12 cellular contexts compared by ENCODE assay signal in genomic region chr10:29725133-29725720, GRCh38.
A peak's percentile ranks its signal among the peaks of the same experiment; 100 is the strongest.
DNase-seq lines count a peak whose midpoint lies in the region; ATAC-seq, FAIRE-seq and TF ChIP-seq lines count a peak whose summit lies in the region.
"Had no signal": no experiment of that assay in that cellular context is flagged by ENCODE, and none has a peak within 500 bp of the region (broad histone marks: within the 10 kb centered on the region; RNA-seq: fewer than 3 reads in every experiment).

No MANE protein-coding gene starts in this region.

- peaks cover 5% of the 10 kb centered on the region for H3K9me3 Mint-ChIP-seq in activated CD8-positive, alpha-beta T cell treated with anti-CD3 and anti-CD28 coated beads for 36 hours
- H3K9me3 Mint-ChIP-seq: natural killer cell treated with Interleukin-12 subunit alpha and Interleukin-12 subunit beta and Interleukin-15 and Interleukin-18, amount 100 ng/mL, for 72 hours had no signal

- TF ChIP-seq POLR2A in testis (IDR thresholded peaks at IDR 0.05) = no peak

- H3K4me3 Mint-ChIP-seq in activated CD8-positive, alpha-beta T cell treated with anti-CD3 and anti-CD28 coated beads for 36 hours = no peak overlapping the region
- H3K4me3 Mint-ChIP-seq: natural killer cell treated with Interleukin-12 subunit alpha and Interleukin-12 subunit beta and Interleukin-15 and Interleukin-18, amount 100 ng/mL, for 72 hours had no signal

- H3K27me3 Mint-ChIP-seq in activated CD8-positive, alpha-beta T cell treated with anti-CD3 and anti-CD28 coated beads for 36 hours = no peaks in the 10 kb centered on the region
- H3K27me3 Mint-ChIP-seq: natural killer cell treated with Interleukin-12 subunit alpha and Interleukin-12 subunit beta and Interleukin-15 and Interleukin-18, amount 100 ng/mL, for 72 hours had no signal

- H3K36me3 Mint-ChIP-seq in activated CD8-positive, alpha-beta T cell treated with anti-CD3 and anti-CD28 coated beads for 36 hours (ENCODE audit: low read depth) = peaks cover 7% of the 10 kb centered on the region
- H3K36me3 Mint-ChIP-seq: natural killer cell treated with Interleukin-12 subunit alpha and Interleukin-12 subunit beta and Interleukin-15 and Interleukin-18, amount 100 ng/mL, for 72 hours had no signal

- peak overlapping the region in 1 of 2 donors; percentile 55 for H3K27ac ChIP-seq in testis
- H3K27ac ChIP-seq: VCaP had no signal

- H3K36me3 ChIP-seq in testis (ENCODE audit: low read depth, missing control alignments) = no peaks in the 10 kb centered on the region

- DNase-seq in HTR-8/SVneo (ENCODE audit: insufficient read length, low spot score) (no peak), amniotic epithelial cell (ENCODE audit: low read depth) (peak; percentile 46), islet precursor cell (peak; percentile 87), testis (peak; percentile 54), NCI-H2081 (lab: John Stamatoyannopoulos, UW) (no peak), NCI-H1092 treated with DMSO at 0.1 percent for 48 hours (lab: John Stamatoyannopoulos, UW) (no peak)
- DNase-seq in activated CD8-positive, alpha-beta T cell treated with anti-CD3 and anti-CD28 coated beads for 36 hours = no peak
- no peak for DNase-seq in stimulated activated CD4-positive, alpha-beta T cell treated with anti-CD3 and anti-CD28 coated beads, Interleukin-2, amount 100 ng/mL, for 24 hours
- DNase-seq: activated gamma-delta T cell, NCI-H2171 treated with DMSO at 0.1 percent for 48 hours had no signal

- H3K9me3 ChIP-seq in testis = no peaks in the 10 kb centered on the region

- H3K27ac Mint-ChIP-seq in activated CD8-positive, alpha-beta T cell treated with anti-CD3 and anti-CD28 coated beads for 36 hours = no peak overlapping the region
- H3K27ac Mint-ChIP-seq: natural killer cell treated with Interleukin-12 subunit alpha and Interleukin-12 subunit beta and Interleukin-15 and Interleukin-18, amount 100 ng/mL, for 72 hours had no signal

- TF ChIP-seq CTCF in testis (IDR thresholded peaks at IDR 0.05) = no peak
- TF ChIP-seq CTCF in activated CD8-positive, alpha-beta T cell treated with anti-CD3 and anti-CD28 coated beads for 36 hours (IDR thresholded peaks at IDR 0.05) = no peak

- FAIRE-seq in HTR-8/SVneo (lab: Jason Lieb, UNC) = peak; percentile 33

- H3K4me3 ChIP-seq in testis = no peak overlapping the region

- ATAC-seq in activated CD8-positive, alpha-beta T cell treated with anti-CD3 and anti-CD28 coated beads for 36 hours = no peak
- ATAC-seq: natural killer cell treated with Interleukin-12 subunit alpha and Interleukin-12 subunit beta and Interleukin-15 and Interleukin-18, amount 100 ng/mL, for 72 hours had no signal

- 32 to 35% methylated on average over 6 of the region's 6 CpGs for WGBS in testis, 2 donors

- POLR2A ChIA-PET in activated CD8-positive, alpha-beta T cell treated with anti-CD3 and anti-CD28 coated beads for 36 hours (lab: Charles Lee) = interaction anchor here (1.3 kb wide), 1 partner anchor 12 kb away, joined by 3 read pairs; no protein-coding TSS in a partner anchor

- CTCF ChIA-PET in activated CD8-positive, alpha-beta T cell treated with anti-CD3 and anti-CD28 coated beads for 36 hours (lab: Charles Lee) = interaction anchor here (0.7 to 1.9 kb wide), 2 partner anchors 9 to 12 kb away, joined by 4 read pairs; no protein-coding TSS in a partner anchor

- no peaks in the 10 kb centered on the region for H3K27me3 ChIP-seq in testis

- H3K4me1 Mint-ChIP-seq in activated CD8-positive, alpha-beta T cell treated with anti-CD3 and anti-CD28 coated beads for 36 hours (ENCODE audit: low read depth) = peaks cover 22% of the 10 kb centered on the region

- intact Hi-C loops in testis (cut with DNase I; ENCODE audit: low total_unique reads) = no loop called here
- intact Hi-C loops in activated CD8-positive, alpha-beta T cell treated with anti-CD3 and anti-CD28 coated beads for 36 hours (cut with micrococcal nuclease) = no loop called here

- H3K4me1 ChIP-seq in testis = peaks cover 22% of the 10 kb centered on the region

Comparison
In these comparisons a context has a peak if more than half of its experiments do, and no peak if none do; other contexts are left out.
1. DNase-seq: peak in amniotic epithelial cell (single experiment), islet precursor cell (single experiment) and testis (single experiment); none in HTR-8/SVneo (single experiment), activated CD8-positive, alpha-beta T cell treated with anti-CD3 and anti-CD28 coated beads for 36 hours (single experiment), NCI-H2081 (0 of 2), stimulated activated CD4-positive, alpha-beta T cell treated with anti-CD3 and anti-CD28 coated beads, Interleukin-2, amount 100 ng/mL, for 24 hours (0 of 2) and NCI-H1092 treated with DMSO at 0.1 percent for 48 hours (single experiment).